Comparison of ENCODE assay signal across 11 cellular contexts in genomic region chr2:57376985-57377384, GRCh38.
A peak's percentile ranks its signal among the peaks of the same experiment; 100 is the strongest.
DNase-seq lines count a peak whose midpoint lies in the region; ATAC-seq, FAIRE-seq and TF ChIP-seq lines count a peak whose summit lies in the region.
"Had no signal": no experiment of that assay in that cellular context is flagged by ENCODE, and none has a peak within 500 bp of the region (broad histone marks: within the 10 kb centered on the region; RNA-seq: fewer than 3 reads in every experiment).

No MANE protein-coding gene starts in this region.

- H3K27ac Mint-ChIP-seq in progenitor cell of endocrine pancreas, result no peak overlapping the region
- H3K27ac Mint-ChIP-seq: activated T-cell treated with anti-CD3 and anti-CD28 coated beads, Interleukin-2, amount 50 U/mL, for 24 hours had no signal

- no peaks in the 10 kb centered on the region for H3K9me3 Mint-ChIP-seq in progenitor cell of endocrine pancreas (ENCODE audit: low read depth)

- no peak for ATAC-seq in GM21360 (IDR thresholded peaks at IDR 0.05; ENCODE audit: unreplicated experiment)

- TF ChIP-seq CTCF in bronchial epithelial cell (IDR thresholded peaks at IDR 0.05; ENCODE audit: insufficient read depth, low read length, severe bottlenecking) (no peak), progenitor cell of endocrine pancreas (IDR thresholded peaks at IDR 0.05; ENCODE audit: unreplicated experiment) (peak; percentile 43)

- H3K36me3 Mint-ChIP-seq in progenitor cell of endocrine pancreas (ENCODE audit: insufficient read depth), result no peaks in the 10 kb centered on the region

- no peak for FAIRE-seq in bronchial epithelial cell (lab: Jason Lieb, UNC)
- FAIRE-seq: GM18507 had no signal

- no peaks in the 10 kb centered on the region for H3K27me3 Mint-ChIP-seq in progenitor cell of endocrine pancreas
- H3K27me3 Mint-ChIP-seq: activated T-cell treated with anti-CD3 and anti-CD28 coated beads, Interleukin-2, amount 50 U/mL, for 24 hours had no signal

- H3K4me3 Mint-ChIP-seq in progenitor cell of endocrine pancreas (ENCODE audit: low read depth), result no peak overlapping the region
- H3K4me3 Mint-ChIP-seq: activated T-cell treated with anti-CD3 and anti-CD28 coated beads, Interleukin-2, amount 50 U/mL, for 24 hours had no signal

- peak; percentile 3 for DNase-seq in NCI-H1436 (lab: John Stamatoyannopoulos, UW)
- DNase-seq in NCI-H1436 treated with DMSO at 0.1 percent for 48 hours (lab: John Stamatoyannopoulos, UW), result no peak
- peak; percentile 36 for DNase-seq in NAMALWA (ENCODE audit: low spot score)
- DNase-seq in bronchial epithelial cell (ENCODE audit: low read depth), result peak; percentile 11
- no peak for DNase-seq in progenitor cell of endocrine pancreas (ENCODE audit: low spot score, unreplicated experiment)
- no peak for DNase-seq in stimulated activated naive CD4-positive, alpha-beta T cell treated with Interleukin-2 at 50 U/mL for 16 hours (lab: John Stamatoyannopoulos, UW)
- no peak for DNase-seq in NCI-H510A treated with DMSO at 0.1 percent for 48 hours (lab: John Stamatoyannopoulos, UW)
- DNase-seq: activated T-cell treated with anti-CD3 and anti-CD28 coated beads, Interleukin-2, amount 50 U/mL, for 24 hours; testis had no signal

- no peaks in the 10 kb centered on the region for H3K36me3 ChIP-seq in bronchial epithelial cell (ENCODE audit: control insufficient read depth, insufficient read depth, low read length)

- no peak overlapping the region for H3K4me3 ChIP-seq in bronchial epithelial cell (ENCODE audit: low read depth, low read length)
- H3K4me3 ChIP-seq: testis had no signal

- H3K4me1 Mint-ChIP-seq in progenitor cell of endocrine pancreas (ENCODE audit: low read depth), result no peaks in the 10 kb centered on the region

- H3K27me3 ChIP-seq in bronchial epithelial cell (ENCODE audit: control insufficient read depth, insufficient read depth, low read length), result no peaks in the 10 kb centered on the region
- H3K27me3 ChIP-seq: testis had no signal

Comparison
In these comparisons a context has a peak if more than half of its experiments do, and no peak if none do; other contexts are left out.
1. DNase-seq: peak in NCI-H1436 (single experiment), NAMALWA (single experiment) and bronchial epithelial cell (single experiment); none in NCI-H1436 treated with DMSO at 0.1 percent for 48 hours (single experiment), progenitor cell of endocrine pancreas (single experiment), stimulated activated naive CD4-positive, alpha-beta T cell treated with Interleukin-2 at 50 U/mL for 16 hours (single experiment) and NCI-H510A treated with DMSO at 0.1 percent for 48 hours (single experiment).